ENCODE assay signal across 16 cellular contexts in genomic region chr17:78237403-78238012, GRCh38. TPM values are rescaled to one million over a fixed set of nuclear protein-coding genes. Genes with fewer than 3 reads are reported as not detected.
A peak's percentile ranks its signal among the peaks of the same experiment; 100 is the strongest.
DNase-seq lines count a peak whose midpoint lies in the region; ATAC-seq and TF ChIP-seq lines count a peak whose summit lies in the region.
"Had no signal": no experiment of that assay in that cellular context is flagged by ENCODE, and none has a peak within 500 bp of the region (broad histone marks: within the 10 kb centered on the region; RNA-seq: fewer than 3 reads in every experiment).

No MANE protein-coding gene starts in this region.

- no peaks in the 10 kb centered on the region for H3K36me3 Mint-ChIP-seq in neural progenitor cell

- H3K4me3 Mint-ChIP-seq in neural progenitor cell: no peak overlapping the region

- H3K9ac ChIP-seq in BLaER1 (peak overlapping the region; percentile 64), neural progenitor cell (no peak overlapping the region)
- H3K9ac ChIP-seq: KMS-11 had no signal

- in situ Hi-C loops in gastrocnemius medialis (cut with MboI; ENCODE audit: low sequenced_read_pairs in 4 of 4): no loop called here
- in situ Hi-C loops in GM13976 (cut with MboI; ENCODE audit: low sequenced_read_pairs, unreplicated experiment): no loop called here

- no peaks in the 10 kb centered on the region for H3K9me3 Mint-ChIP-seq in neural progenitor cell

- H3K27ac ChIP-seq in BLaER1 (peak overlapping the region; percentile 78), cingulate gyrus (ENCODE audit: low read depth, low read length) (peak overlapping the region; percentile 99), neural progenitor cell (no peak overlapping the region), gastrocnemius medialis (no peak overlapping the region)
- H3K27ac ChIP-seq: KMS-11 had no signal

- H3K4me2 ChIP-seq in BLaER1 (peak overlapping the region; percentile 81), neural progenitor cell (no peak overlapping the region)
- H3K4me2 ChIP-seq: KMS-11 had no signal

- H3K79me2 ChIP-seq in neural progenitor cell (ENCODE audit: low read depth): no peaks in the 10 kb centered on the region

- peak overlapping the region; percentile 7 for H3K27ac Mint-ChIP-seq in neural progenitor cell

- DNase-seq in NCI-H1694 treated with DMSO at 0.1 percent for 48 hours (lab: John Stamatoyannopoulos, UW): peak; percentile 72
- DNase-seq in neural progenitor cell (ENCODE audit: low spot score): no peak
- no peak for DNase-seq in gastrocnemius medialis
- no peak for DNase-seq in GM13976 (ENCODE audit: low spot score)
- no peak for DNase-seq in DMS53 (lab: John Stamatoyannopoulos, UW)
- DNase-seq: activated T-cell treated with anti-CD3 and anti-CD28 coated beads, Interleukin-2, amount 50 U/mL, for 48 hours; NCI-H1105; NCI-H226; stimulated activated CD4-positive, alpha-beta T cell treated with anti-CD3 and anti-CD28 coated beads, Interleukin-12 subunit alpha, Interleukin-12 subunit beta, amount 100 ng/mL, for 4 hours; stimulated activated naive CD4-positive, alpha-beta T cell treated with Interleukin-2 at 50 U/mL for 16 hours had no signal

- H3K4me1 Mint-ChIP-seq in neural progenitor cell: peaks cover 11% of the 10 kb centered on the region

- peaks cover 91% of the 10 kb centered on the region for H3K4me1 ChIP-seq in BLaER1
- H3K4me1 ChIP-seq in neural progenitor cell: no peaks in the 10 kb centered on the region
- H3K4me1 ChIP-seq in gastrocnemius medialis: peaks cover 0 to 4% of the 10 kb centered on the region in 2 donors

- intact Hi-C loops in gastrocnemius medialis (cut with DNase I; ENCODE audit: low total_unique reads): no loop called here

- H2AFZ ChIP-seq in neural progenitor cell (replicated peaks): no peak overlapping the region

- peaks cover 11% of the 10 kb centered on the region for H3K27me3 Mint-ChIP-seq in neural progenitor cell (ENCODE audit: insufficient read depth, low read depth)

- TF ChIP-seq POLR2A in gastrocnemius medialis (IDR thresholded peaks at IDR 0.05): no peak

- H3K27me3 ChIP-seq in BLaER1 (peaks cover 8% of the 10 kb centered on the region), neural progenitor cell (peaks cover 8% of the 10 kb centered on the region), gastrocnemius medialis (peaks cover 2 to 6% (median 3%) of the 10 kb centered on the region in 3 donors)

- ATAC-seq in HG03342 (IDR thresholded peaks at IDR 0.05; ENCODE audit: unreplicated experiment) (no peak), gastrocnemius medialis (no peak)

- H3F3A ChIP-seq in neural progenitor cell (ENCODE audit: low read depth): no peaks in the 10 kb centered on the region

- H4K20me1 ChIP-seq in BLaER1 (peaks cover under 1% of the 10 kb centered on the region; the same call in 1 of the 2 replicates), neural progenitor cell (ENCODE audit: low read depth) (no peaks in the 10 kb centered on the region)

- no peak for TF ChIP-seq CTCF in neural progenitor cell (IDR thresholded peaks at IDR 0.05)
- TF ChIP-seq CTCF in gastrocnemius medialis (IDR thresholded peaks at IDR 0.05 in 4 of 5, conservative IDR thresholded peaks at IDR 0.05 in 1 of 5): no peak
- TF ChIP-seq CTCF in GM13976 (IDR thresholded peaks at IDR 0.05; ENCODE audit: borderline replicate concordance, control extremely low read depth, extremely low read depth, insufficient read depth, missing control alignments): no peak

- H3K4me3 ChIP-seq in BLaER1 (no peak overlapping the region), neural progenitor cell (no peak overlapping the region), gastrocnemius medialis (no peak overlapping the region)

- H3K9me3 ChIP-seq in BLaER1: no peaks in the 10 kb centered on the region
- H3K9me3 ChIP-seq in neural progenitor cell (ENCODE audit: low read depth): no peaks in the 10 kb centered on the region
- no peaks in the 10 kb centered on the region for H3K9me3 ChIP-seq in gastrocnemius medialis

- H3K36me3 ChIP-seq in BLaER1: no peaks in the 10 kb centered on the region
- no peaks in the 10 kb centered on the region for H3K36me3 ChIP-seq in neural progenitor cell
- H3K36me3 ChIP-seq in gastrocnemius medialis: no peaks in the 10 kb centered on the region

RNA-seq across cellular contexts. Expression of gene TMEM235, which starts 6.1 kb away (rescaled TPM):
- total RNA-seq in neural progenitor cell (ENCODE audit: low replicate concordance): 0.09 TPM in 1 of 2 replicates, not detected in the other
- not detected for total RNA-seq in gastrocnemius medialis
- total RNA-seq: mesenteric fat pad, omental fat pad had no signal

RNA-seq across cellular contexts. Expression of gene BIRC5, which starts 23.5 kb away (rescaled TPM):
- 144 and 169 TPM in 2 replicates for total RNA-seq in neural progenitor cell (ENCODE audit: low replicate concordance)
- 1 to 10 TPM in 1 of 4 donors, under 1 TPM in 1, not detected in 2; 0.44 to 3.3 TPM for total RNA-seq in gastrocnemius medialis
- total RNA-seq: mesenteric fat pad had no signal

RNA-seq across cellular contexts. Expression of gene AFMID, which starts 50.3 kb away (rescaled TPM):
- 76.8 and 78.4 TPM in 2 replicates for total RNA-seq in neural progenitor cell (ENCODE audit: low replicate concordance)
- 10 to 100 TPM; 11.7 to 14.3 (median 12.1) TPM for total RNA-seq in gastrocnemius medialis

RNA-seq across cellular contexts. Expression of gene TK1, which starts 50.7 kb away (rescaled TPM):
- 27.3 and 61.7 TPM in 2 replicates for total RNA-seq in neural progenitor cell (ENCODE audit: low replicate concordance)
- total RNA-seq in gastrocnemius medialis: 1 to 10 TPM in 1 of 4 donors, under 1 TPM in 3; 0.22 to 2.1 (median 0.60) TPM

Comparison
In these comparisons a context has a peak if more than half of its experiments do, and no peak if none do; other contexts are left out.
1. H3K27ac ChIP-seq: peak in BLaER1 (single experiment) and cingulate gyrus (single experiment); none in neural progenitor cell (single experiment) and gastrocnemius medialis (0 of 4).
2. RNA of gene BIRC5, which starts 23.5 kb away (total RNA-seq): 144 to 169 TPM in neural progenitor cell; 0.44 to 3.3 TPM in gastrocnemius medialis; every median in the first group is over 10 times any median in the second.